8 cellular contexts compared by ENCODE assay signal in the genomic region with DNA sequence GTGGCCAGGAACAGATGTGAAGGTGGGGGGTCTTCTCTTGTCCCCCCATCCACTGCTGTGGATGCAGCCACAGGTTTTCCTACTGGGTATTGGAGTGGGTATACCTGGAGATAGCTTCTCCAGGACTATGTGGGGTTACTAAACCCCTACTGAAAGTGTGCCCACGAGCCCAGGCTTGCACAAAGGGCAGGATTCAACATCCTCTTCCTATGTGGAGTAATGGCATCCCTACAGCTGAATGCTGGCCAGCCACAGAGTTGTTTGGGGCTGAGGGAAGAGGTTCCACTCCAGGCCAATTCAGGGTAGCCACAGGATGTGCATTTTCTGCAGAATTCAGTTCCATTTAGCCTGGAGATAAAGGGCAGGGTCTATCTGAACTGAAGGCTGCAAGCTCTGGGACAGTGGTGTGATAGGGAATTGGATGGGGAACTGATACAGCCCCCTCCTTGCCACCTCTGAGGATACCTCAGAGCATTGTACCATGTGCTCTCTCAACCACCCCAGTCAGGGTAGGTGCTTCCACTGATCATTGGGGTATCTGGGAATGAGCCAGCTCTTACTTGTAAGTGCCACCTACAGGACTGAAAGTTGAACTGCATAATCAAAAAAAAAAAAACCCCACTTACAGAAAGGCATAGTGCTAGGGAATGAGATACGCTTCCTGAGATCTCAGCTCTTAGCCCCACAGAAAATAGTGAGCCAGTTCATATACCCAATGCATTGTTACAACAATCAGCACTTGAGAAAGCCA.
DNase-seq lines count a peak whose midpoint lies in the region; FAIRE-seq and TF ChIP-seq lines count a peak whose summit lies in the region.

No MANE protein-coding gene starts in this region.

- FAIRE-seq in kidney (lab: Jason Lieb, UNC), result no peak

- no peaks in the 10 kb centered on the region for H3K27me3 ChIP-seq in HL-60 (ENCODE audit: insufficient read depth, poor library complexity, severe bottlenecking)
- no peaks in the 10 kb centered on the region for H3K27me3 ChIP-seq in osteoblast (ENCODE audit: insufficient read depth, low read length)

- H2AFZ ChIP-seq in osteoblast (ENCODE audit: low read length), result no peak overlapping the region

- DNase-seq in NCI-H146 (lab: John Stamatoyannopoulos, UW) (peak; percentile 3), NCI-H146 treated with DMSO at 0.1 percent for 48 hours (lab: John Stamatoyannopoulos, UW; ENCODE audit: unreplicated experiment) (no peak), HL-60 (ENCODE audit: low read depth in 1 of 2, low spot score in 1 of 2) (peak in 1 of 2 experiments; percentile 10), amniotic epithelial cell (ENCODE audit: low read depth) (peak; percentile 62), osteoblast (ENCODE audit: insufficient read length, low spot score, missing footprints) (no peak), kidney (no peak), GF-D8 (lab: John Stamatoyannopoulos, UW) (no peak)
- no peak for DNase-seq in stimulated activated CD4-positive, alpha-beta T cell treated with anti-CD3 and anti-CD28 coated beads, Interleukin-2, amount 100 ng/mL, for 24 hours

- no peak overlapping the region for H3K9ac ChIP-seq in kidney (ENCODE audit: low read length in 2 of 2)

- H3K9me3 ChIP-seq in osteoblast (ENCODE audit: low read depth, low read length), result no peaks in the 10 kb centered on the region
- H3K9me3 ChIP-seq in kidney (ENCODE audit: control insufficient read depth in 1 of 2, low read length in 2 of 2), result no peaks in the 10 kb centered on the region

- H3K27ac ChIP-seq in HL-60 (replicated peaks), result no peak overlapping the region
- H3K27ac ChIP-seq in osteoblast (ENCODE audit: low read depth, low read length), result peak overlapping the region; percentile 0
- H3K27ac ChIP-seq in kidney (ENCODE audit: low read depth in 2 of 2, low read length in 2 of 2), result no peak overlapping the region

- H3K79me2 ChIP-seq in osteoblast (ENCODE audit: insufficient read depth, low read length), result peaks cover 58% of the 10 kb centered on the region

- H3K4me3 ChIP-seq in HL-60 (replicated peaks; ENCODE audit: insufficient read depth, low read length) (no peak overlapping the region), osteoblast (ENCODE audit: insufficient read depth, low read length) (no peak overlapping the region), kidney (ENCODE audit: low read length in 2 of 2) (no peak overlapping the region)

- H3K4me1 ChIP-seq in osteoblast (ENCODE audit: insufficient read depth, low read length) (peaks cover 32% of the 10 kb centered on the region), kidney (ENCODE audit: control insufficient read depth in 1 of 2, insufficient read depth in 1 of 2, low read depth in 1 of 2, low read length in 2 of 2) (no peaks in the 10 kb centered on the region)

- no peak overlapping the region for H3K4me2 ChIP-seq in osteoblast (ENCODE audit: insufficient read depth, low read length)

- H4K20me1 ChIP-seq in osteoblast (ENCODE audit: insufficient read depth, low read length), result no peaks in the 10 kb centered on the region

- TF ChIP-seq CTCF in HL-60 (IDR thresholded peaks at IDR 0.05; ENCODE audit: insufficient read depth, low read length) (peak; percentile 23), osteoblast (IDR thresholded peaks at IDR 0.05; ENCODE audit: extremely low read depth, low read depth, low read length) (peak; percentile 42), kidney (IDR thresholded peaks at IDR 0.05; ENCODE audit: borderline replicate concordance, extremely low read depth, insufficient read depth) (no peak)

- no peaks in the 10 kb centered on the region for H3K36me3 ChIP-seq in osteoblast (ENCODE audit: insufficient read depth, low read length)
- no peaks in the 10 kb centered on the region for H3K36me3 ChIP-seq in kidney (ENCODE audit: control insufficient read depth in 1 of 2, insufficient read depth in 2 of 2, low read length in 2 of 2)

- intact Hi-C loops in kidney (cut with DNase I), result no loop called here

Comparison
In these comparisons a context has a peak if more than half of its experiments do, and no peak if none do; other contexts are left out.
1. DNase-seq: peak in NCI-H146 (single experiment) and amniotic epithelial cell (single experiment); none in NCI-H146 treated with DMSO at 0.1 percent for 48 hours (single experiment), osteoblast (single experiment), kidney (single experiment), GF-D8 (single experiment) and stimulated activated CD4-positive, alpha-beta T cell treated with anti-CD3 and anti-CD28 coated beads, Interleukin-2, amount 100 ng/mL, for 24 hours (0 of 2).